In the genomic region with DNA sequence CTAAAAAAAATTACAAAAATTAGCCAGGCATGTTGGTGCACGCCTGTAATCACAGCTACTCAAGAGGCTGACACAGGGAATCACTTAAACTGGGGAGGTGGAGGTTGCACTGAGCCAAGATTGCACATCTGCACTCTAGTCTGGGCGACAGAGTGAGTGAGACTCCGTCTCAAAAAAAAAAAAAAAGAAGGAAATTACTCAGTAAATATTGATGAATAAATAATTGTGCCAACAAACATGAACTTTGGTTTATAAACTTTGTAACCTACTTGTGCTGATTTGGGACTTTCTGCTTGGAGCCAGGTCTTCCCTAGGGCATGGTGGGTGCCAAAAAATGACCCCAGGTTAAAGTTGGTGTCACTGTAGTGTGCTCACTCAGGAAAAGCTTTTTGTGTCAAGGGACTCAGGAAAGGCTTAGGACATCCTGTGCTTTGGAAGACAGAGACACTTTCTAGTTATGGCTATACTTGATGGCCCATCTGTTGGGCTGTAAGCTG, we compare ENCODE assay signal across 1 cellular context.
TF ChIP-seq lines count a peak whose summit lies in the region.

No MANE protein-coding gene starts in this region.

TF ChIP-seq in HepG2, 621 proteins besides CTCF, POLR2A, EP300 and RAD21 (continued from another document and continues in another):
- TF ChIP-seq, protein P1, sequence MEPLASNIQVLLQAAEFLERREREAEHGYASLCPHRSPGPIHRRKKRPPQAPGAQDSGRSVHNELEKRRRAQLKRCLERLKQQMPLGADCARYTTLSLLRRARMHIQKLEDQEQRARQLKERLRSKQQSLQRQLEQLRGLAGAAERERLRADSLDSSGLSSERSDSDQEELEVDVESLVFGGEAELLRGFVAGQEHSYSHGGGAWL (CRISPR knock-in tag; IDR thresholded peaks at IDR 0.05), result no peak
- TF ChIP-seq, protein P2, sequence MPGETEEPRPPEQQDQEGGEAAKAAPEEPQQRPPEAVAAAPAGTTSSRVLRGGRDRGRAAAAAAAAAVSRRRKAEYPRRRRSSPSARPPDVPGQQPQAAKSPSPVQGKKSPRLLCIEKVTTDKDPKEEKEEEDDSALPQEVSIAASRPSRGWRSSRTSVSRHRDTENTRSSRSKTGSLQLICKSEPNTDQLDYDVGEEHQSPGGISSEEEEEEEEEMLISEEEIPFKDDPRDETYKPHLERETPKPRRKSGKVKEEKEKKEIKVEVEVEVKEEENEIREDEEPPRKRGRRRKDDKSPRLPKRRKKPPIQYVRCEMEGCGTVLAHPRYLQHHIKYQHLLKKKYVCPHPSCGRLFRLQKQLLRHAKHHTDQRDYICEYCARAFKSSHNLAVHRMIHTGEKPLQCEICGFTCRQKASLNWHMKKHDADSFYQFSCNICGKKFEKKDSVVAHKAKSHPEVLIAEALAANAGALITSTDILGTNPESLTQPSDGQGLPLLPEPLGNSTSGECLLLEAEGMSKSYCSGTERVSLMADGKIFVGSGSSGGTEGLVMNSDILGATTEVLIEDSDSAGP (CRISPR knock-in tag; IDR thresholded peaks at IDR 0.05; ENCODE audit: borderline replicate concordance), result no peak
- TF ChIP-seq, protein P3, sequence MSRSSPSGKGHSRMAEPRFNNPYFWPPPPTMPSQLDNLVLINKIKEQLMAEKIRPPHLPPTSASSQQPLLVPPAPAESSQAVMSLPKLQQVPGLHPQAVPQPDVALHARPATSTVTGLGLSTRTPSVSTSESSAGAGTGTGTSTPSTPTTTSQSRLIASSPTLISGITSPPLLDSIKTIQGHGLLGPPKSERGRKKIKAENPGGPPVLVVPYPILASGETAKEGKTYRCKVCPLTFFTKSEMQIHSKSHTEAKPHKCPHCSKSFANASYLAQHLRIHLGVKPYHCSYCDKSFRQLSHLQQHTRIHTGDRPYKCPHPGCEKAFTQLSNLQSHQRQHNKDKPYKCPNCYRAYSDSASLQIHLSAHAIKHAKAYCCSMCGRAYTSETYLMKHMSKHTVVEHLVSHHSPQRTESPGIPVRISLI (CRISPR knock-in tag; IDR thresholded peaks at IDR 0.05; ENCODE audit: borderline replicate concordance), result no peak
- TF ChIP-seq, protein P4, sequence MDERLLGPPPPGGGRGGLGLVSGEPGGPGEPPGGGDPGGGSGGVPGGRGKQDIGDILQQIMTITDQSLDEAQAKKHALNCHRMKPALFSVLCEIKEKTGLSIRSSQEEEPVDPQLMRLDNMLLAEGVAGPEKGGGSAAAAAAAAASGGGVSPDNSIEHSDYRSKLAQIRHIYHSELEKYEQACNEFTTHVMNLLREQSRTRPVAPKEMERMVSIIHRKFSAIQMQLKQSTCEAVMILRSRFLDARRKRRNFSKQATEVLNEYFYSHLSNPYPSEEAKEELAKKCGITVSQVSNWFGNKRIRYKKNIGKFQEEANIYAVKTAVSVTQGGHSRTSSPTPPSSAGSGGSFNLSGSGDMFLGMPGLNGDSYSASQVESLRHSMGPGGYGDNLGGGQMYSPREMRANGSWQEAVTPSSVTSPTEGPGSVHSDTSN (CRISPR knock-in tag; IDR thresholded peaks at IDR 0.05), result no peak
- TF ChIP-seq SKI (IDR thresholded peaks at IDR 0.05; ENCODE audit: partially characterized antibody) (no peak), REL (CRISPR knock-in tag; conservative IDR thresholded peaks at IDR 0.05) (no peak), MAFK (conservative IDR thresholded peaks at IDR 0.05 in 1 of 2, IDR thresholded peaks at IDR 0.05 in 1 of 2; ENCODE audit: low read length in 2 of 2) (no peak), NR2F6 (IDR thresholded peaks at IDR 0.05) (no peak), NR2F6 (CRISPR knock-in tag; IDR thresholded peaks at IDR 0.05) (no peak), SP5 (CRISPR knock-in tag; IDR thresholded peaks at IDR 0.05; ENCODE audit: borderline replicate concordance, low read depth) (no peak), SNAPC2 (CRISPR knock-in tag; IDR thresholded peaks at IDR 0.05) (no peak), FOXP1 (IDR thresholded peaks at IDR 0.05) (no peak), FOXP1 (CRISPR knock-in tag; IDR thresholded peaks at IDR 0.05) (peak; percentile 43; the same call in 1 of the 2 replicates), ZNF619 (CRISPR knock-in tag; IDR thresholded peaks at IDR 0.05) (no peak), ZNF431 (CRISPR knock-in tag; IDR thresholded peaks at IDR 0.05; ENCODE audit: borderline replicate concordance, low read depth) (no peak), GPN1 (CRISPR knock-in tag; IDR thresholded peaks at IDR 0.05; ENCODE audit: borderline replicate concordance) (no peak), MTA1 (CRISPR knock-in tag; IDR thresholded peaks at IDR 0.05; ENCODE audit: borderline replicate concordance) (no peak), ZSCAN20 (CRISPR knock-in tag; IDR thresholded peaks at IDR 0.05; ENCODE audit: borderline replicate concordance) (no peak), DMAP1 (CRISPR knock-in tag; IDR thresholded peaks at IDR 0.05) (no peak), ZFP82 (CRISPR knock-in tag; IDR thresholded peaks at IDR 0.05; ENCODE audit: borderline replicate concordance) (no peak), ZNF160 (CRISPR knock-in tag; IDR thresholded peaks at IDR 0.05) (no peak), ZNF441 (CRISPR knock-in tag; IDR thresholded peaks at IDR 0.05; ENCODE audit: borderline replicate concordance) (0 out of 2 replicates have a peak, but pooled peaks have one; percentile 40)
- TF ChIP-seq, protein P5, sequence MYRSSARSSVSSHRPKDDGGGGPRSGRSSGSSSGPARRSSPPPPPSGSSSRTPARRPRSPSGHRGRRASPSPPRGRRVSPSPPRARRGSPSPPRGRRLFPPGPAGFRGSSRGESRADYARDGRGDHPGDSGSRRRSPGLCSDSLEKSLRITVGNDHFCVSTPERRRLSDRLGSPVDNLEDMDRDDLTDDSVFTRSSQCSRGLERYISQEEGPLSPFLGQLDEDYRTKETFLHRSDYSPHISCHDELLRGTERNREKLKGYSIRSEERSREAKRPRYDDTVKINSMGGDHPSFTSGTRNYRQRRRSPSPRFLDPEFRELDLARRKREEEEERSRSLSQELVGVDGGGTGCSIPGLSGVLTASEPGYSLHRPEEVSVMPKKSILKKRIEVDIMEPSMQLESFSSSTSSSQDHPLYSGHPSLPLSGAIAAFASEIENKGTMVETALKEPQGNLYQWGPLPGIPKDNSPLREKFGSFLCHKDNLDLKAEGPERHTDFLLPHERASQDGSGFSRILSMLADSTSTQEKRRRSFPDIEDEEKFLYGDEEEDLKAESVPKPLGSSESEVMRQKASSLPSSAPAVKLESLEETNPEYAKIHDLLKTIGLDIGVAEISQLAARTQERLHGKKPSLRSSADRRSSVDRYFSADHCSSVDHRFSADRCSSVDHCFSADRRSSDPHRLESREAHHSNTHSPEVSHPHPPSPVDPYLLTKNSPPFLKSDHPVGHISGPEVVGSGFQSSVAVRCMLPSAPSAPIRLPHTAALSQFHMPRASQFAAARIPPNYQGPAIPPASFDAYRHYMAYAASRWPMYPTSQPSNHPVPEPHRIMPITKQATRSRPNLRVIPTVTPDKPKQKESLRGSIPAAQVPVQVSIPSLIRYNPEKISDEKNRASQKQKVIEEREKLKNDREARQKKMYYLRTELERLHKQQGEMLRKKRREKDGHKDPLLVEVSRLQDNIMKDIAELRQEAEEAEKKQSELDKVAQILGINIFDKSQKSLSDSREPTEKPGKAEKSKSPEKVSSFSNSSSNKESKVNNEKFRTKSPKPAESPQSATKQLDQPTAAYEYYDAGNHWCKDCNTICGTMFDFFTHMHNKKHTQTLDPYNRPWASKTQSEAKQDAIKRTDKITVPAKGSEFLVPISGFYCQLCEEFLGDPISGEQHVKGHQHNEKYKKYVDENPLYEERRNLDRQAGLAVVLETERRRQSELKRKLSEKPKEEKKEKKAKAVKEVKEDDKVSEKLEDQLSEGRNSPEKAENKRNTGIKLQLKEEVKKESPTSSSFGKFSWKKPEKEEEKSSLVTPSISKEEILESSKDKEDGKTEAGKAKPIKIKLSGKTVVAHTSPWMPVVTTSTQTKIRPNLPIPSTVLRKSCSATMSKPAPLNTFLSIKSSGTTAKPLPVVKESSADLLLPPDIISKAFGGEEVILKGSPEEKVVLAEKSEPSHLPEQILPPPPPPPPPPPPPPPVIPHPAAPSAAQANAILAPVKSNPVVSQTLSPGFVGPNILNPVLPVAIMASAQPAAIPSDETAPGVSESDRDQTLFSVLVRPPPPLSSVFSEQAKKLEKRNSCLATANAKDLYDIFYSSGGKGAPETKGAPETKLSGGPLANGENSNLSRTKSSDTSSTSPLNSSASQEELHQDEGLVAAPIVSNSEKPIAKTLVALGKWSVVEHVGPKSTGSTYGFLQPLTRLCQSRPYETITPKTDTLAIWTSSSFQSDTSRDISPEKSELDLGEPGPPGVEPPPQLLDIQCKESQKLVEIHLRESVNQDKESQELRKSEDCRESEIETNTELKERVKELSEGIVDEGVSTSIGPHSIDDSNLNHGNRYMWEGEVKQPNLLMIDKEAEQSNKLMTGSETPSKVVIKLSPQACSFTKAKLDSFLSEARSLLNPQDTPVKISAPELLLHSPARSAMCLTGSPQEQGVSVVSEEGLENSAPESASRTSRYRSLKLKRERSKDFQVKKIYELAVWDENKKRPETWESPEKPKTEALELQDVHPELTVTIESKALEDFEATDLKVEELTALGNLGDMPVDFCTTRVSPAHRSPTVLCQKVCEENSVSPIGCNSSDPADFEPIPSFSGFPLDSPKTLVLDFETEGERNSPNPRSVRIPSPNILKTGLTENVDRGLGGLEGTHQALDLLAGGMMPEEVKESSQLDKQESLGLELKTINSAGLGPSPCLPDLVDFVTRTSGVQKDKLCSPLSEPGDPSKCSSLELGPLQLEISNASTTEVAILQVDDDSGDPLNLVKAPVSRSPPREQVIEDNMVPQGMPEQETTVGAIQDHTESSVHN (CRISPR knock-in tag; IDR thresholded peaks at IDR 0.05), result no peak
- TF ChIP-seq, protein P6, sequence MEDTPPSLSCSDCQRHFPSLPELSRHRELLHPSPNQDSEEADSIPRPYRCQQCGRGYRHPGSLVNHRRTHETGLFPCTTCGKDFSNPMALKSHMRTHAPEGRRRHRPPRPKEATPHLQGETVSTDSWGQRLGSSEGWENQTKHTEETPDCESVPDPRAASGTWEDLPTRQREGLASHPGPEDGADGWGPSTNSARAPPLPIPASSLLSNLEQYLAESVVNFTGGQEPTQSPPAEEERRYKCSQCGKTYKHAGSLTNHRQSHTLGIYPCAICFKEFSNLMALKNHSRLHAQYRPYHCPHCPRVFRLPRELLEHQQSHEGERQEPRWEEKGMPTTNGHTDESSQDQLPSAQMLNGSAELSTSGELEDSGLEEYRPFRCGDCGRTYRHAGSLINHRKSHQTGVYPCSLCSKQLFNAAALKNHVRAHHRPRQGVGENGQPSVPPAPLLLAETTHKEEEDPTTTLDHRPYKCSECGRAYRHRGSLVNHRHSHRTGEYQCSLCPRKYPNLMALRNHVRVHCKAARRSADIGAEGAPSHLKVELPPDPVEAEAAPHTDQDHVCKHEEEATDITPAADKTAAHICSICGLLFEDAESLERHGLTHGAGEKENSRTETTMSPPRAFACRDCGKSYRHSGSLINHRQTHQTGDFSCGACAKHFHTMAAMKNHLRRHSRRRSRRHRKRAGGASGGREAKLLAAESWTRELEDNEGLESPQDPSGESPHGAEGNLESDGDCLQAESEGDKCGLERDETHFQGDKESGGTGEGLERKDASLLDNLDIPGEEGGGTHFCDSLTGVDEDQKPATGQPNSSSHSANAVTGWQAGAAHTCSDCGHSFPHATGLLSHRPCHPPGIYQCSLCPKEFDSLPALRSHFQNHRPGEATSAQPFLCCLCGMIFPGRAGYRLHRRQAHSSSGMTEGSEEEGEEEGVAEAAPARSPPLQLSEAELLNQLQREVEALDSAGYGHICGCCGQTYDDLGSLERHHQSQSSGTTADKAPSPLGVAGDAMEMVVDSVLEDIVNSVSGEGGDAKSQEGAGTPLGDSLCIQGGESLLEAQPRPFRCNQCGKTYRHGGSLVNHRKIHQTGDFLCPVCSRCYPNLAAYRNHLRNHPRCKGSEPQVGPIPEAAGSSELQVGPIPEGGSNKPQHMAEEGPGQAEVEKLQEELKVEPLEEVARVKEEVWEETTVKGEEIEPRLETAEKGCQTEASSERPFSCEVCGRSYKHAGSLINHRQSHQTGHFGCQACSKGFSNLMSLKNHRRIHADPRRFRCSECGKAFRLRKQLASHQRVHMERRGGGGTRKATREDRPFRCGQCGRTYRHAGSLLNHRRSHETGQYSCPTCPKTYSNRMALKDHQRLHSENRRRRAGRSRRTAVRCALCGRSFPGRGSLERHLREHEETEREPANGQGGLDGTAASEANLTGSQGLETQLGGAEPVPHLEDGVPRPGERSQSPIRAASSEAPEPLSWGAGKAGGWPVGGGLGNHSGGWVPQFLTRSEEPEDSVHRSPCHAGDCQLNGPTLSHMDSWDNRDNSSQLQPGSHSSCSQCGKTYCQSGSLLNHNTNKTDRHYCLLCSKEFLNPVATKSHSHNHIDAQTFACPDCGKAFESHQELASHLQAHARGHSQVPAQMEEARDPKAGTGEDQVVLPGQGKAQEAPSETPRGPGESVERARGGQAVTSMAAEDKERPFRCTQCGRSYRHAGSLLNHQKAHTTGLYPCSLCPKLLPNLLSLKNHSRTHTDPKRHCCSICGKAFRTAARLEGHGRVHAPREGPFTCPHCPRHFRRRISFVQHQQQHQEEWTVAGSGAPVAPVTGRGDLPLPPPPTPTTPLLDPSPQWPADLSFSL (CRISPR knock-in tag; IDR thresholded peaks at IDR 0.05), result no peak
- TF ChIP-seq, protein P7, sequence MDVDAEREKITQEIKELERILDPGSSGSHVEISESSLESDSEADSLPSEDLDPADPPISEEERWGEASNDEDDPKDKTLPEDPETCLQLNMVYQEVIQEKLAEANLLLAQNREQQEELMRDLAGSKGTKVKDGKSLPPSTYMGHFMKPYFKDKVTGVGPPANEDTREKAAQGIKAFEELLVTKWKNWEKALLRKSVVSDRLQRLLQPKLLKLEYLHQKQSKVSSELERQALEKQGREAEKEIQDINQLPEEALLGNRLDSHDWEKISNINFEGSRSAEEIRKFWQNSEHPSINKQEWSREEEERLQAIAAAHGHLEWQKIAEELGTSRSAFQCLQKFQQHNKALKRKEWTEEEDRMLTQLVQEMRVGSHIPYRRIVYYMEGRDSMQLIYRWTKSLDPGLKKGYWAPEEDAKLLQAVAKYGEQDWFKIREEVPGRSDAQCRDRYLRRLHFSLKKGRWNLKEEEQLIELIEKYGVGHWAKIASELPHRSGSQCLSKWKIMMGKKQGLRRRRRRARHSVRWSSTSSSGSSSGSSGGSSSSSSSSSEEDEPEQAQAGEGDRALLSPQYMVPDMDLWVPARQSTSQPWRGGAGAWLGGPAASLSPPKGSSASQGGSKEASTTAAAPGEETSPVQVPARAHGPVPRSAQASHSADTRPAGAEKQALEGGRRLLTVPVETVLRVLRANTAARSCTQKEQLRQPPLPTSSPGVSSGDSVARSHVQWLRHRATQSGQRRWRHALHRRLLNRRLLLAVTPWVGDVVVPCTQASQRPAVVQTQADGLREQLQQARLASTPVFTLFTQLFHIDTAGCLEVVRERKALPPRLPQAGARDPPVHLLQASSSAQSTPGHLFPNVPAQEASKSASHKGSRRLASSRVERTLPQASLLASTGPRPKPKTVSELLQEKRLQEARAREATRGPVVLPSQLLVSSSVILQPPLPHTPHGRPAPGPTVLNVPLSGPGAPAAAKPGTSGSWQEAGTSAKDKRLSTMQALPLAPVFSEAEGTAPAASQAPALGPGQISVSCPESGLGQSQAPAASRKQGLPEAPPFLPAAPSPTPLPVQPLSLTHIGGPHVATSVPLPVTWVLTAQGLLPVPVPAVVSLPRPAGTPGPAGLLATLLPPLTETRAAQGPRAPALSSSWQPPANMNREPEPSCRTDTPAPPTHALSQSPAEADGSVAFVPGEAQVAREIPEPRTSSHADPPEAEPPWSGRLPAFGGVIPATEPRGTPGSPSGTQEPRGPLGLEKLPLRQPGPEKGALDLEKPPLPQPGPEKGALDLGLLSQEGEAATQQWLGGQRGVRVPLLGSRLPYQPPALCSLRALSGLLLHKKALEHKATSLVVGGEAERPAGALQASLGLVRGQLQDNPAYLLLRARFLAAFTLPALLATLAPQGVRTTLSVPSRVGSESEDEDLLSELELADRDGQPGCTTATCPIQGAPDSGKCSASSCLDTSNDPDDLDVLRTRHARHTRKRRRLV (CRISPR knock-in tag; IDR thresholded peaks at IDR 0.05), result no peak
